Comparison of ENCODE assay signal across 2 cellular contexts in the genomic region with DNA sequence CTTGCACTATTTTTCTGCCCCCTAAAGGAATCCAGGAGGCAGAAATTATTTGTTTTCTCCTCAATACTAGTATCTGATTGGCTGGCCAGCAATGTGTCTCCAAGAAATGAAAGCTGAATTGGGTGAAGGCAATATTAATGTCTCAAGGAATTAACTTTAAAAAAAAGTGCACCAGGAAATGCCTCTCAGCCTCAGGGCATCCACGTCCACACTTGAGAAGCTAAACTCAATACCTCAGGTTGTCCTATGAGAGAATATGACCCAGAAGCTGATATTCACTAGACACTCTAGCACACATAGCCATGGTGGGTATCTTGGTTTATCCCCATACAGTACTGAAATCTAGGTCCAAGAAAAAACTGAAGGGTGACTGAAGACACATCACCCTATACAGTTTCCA.
TF ChIP-seq lines count a peak whose summit lies in the region.

No MANE protein-coding gene starts in this region.

TF ChIP-seq in SK-N-SH, 30 proteins besides CTCF, POLR2A, EP300 and RAD21 (continued from another document):
- no peak for TF ChIP-seq TAF1 (IDR thresholded peaks at IDR 0.05; ENCODE audit: borderline replicate concordance, low read depth, low read length)
- TF ChIP-seq MXI1 (IDR thresholded peaks at IDR 0.05; ENCODE audit: low read depth, low read length) = no peak
- no peak for TF ChIP-seq NRF1 (IDR thresholded peaks at IDR 0.05; ENCODE audit: low read depth, low read length)
- TF ChIP-seq GATA2 (CRISPR knock-in tag; IDR thresholded peaks at IDR 0.05) = no peak
- no peak for TF ChIP-seq SMC3 (IDR thresholded peaks at IDR 0.05; ENCODE audit: low read depth, low read length)

TF ChIP-seq in SK-N-SH treated with all-trans-retinoic acid at 6 μM for 48 hours, 23 proteins besides CTCF, POLR2A, EP300 and RAD21 (continued from another document):
- TF ChIP-seq, protein P1, sequence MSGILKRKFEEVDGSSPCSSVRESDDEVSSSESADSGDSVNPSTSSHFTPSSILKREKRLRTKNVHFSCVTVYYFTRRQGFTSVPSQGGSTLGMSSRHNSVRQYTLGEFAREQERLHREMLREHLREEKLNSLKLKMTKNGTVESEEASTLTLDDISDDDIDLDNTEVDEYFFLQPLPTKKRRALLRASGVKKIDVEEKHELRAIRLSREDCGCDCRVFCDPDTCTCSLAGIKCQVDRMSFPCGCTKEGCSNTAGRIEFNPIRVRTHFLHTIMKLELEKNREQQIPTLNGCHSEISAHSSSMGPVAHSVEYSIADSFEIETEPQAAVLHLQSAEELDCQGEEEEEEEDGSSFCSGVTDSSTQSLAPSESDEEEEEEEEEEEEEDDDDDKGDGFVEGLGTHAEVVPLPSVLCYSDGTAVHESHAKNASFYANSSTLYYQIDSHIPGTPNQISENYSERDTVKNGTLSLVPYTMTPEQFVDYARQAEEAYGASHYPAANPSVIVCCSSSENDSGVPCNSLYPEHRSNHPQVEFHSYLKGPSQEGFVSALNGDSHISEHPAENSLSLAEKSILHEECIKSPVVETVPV (CRISPR knock-in tag; IDR thresholded peaks at IDR 0.05) = no peak
- TF ChIP-seq TOX (CRISPR knock-in tag; IDR thresholded peaks at IDR 0.05; ENCODE audit: borderline replicate concordance) (no peak), ZNF8 (CRISPR knock-in tag; IDR thresholded peaks at IDR 0.05) (no peak), ARNTL (CRISPR knock-in tag; IDR thresholded peaks at IDR 0.05; ENCODE audit: borderline replicate concordance, low read depth) (no peak), ZFP3 (CRISPR knock-in tag; IDR thresholded peaks at IDR 0.05) (no peak), TCF4 (CRISPR knock-in tag; IDR thresholded peaks at IDR 0.05; ENCODE audit: borderline replicate concordance) (no peak), ZNF70 (CRISPR knock-in tag; IDR thresholded peaks at IDR 0.05) (no peak), RARB (CRISPR knock-in tag; IDR thresholded peaks at IDR 0.05) (no peak), ESRRG (CRISPR knock-in tag; IDR thresholded peaks at IDR 0.05) (no peak), OSR1 (CRISPR knock-in tag; IDR thresholded peaks at IDR 0.05) (no peak)
